ENCODE assay signal across 8 cellular contexts in genomic region chr2:111491618-111492017, GRCh38.
DNase-seq lines count a peak whose midpoint lies in the region; ATAC-seq, FAIRE-seq and TF ChIP-seq lines count a peak whose summit lies in the region.
"Not testable (repeated sequence)": the region's sequence is repeated elsewhere in the genome, so short reads cannot be mapped to it uniquely, and the experiment has no call there.

No MANE protein-coding gene starts in this region.

- not testable (repeated sequence) for TF ChIP-seq POLR2A in HepG2 (IDR thresholded peaks at IDR 0.05; ENCODE audit: insufficient read depth in 1 of 2, low read depth in 2 of 2, low read length in 2 of 2)

- 66% methylated on average over 3 of the region's 4 CpGs for WGBS in SK-N-SH (ENCODE audit: low lambda C conversion rate)
- 95% methylated on average over 4 of the region's 4 CpGs for WGBS in HepG2 (ENCODE audit: low lambda C conversion rate)

- not testable (repeated sequence) for H3K9me2 ChIP-seq in SK-N-SH

- not testable (repeated sequence) for TF ChIP-seq RAD21 in SK-N-SH (IDR thresholded peaks at IDR 0.05; ENCODE audit: low read length); HepG2 (CRISPR knock-in tag; IDR thresholded peaks at IDR 0.05)

- not testable (repeated sequence) for TF ChIP-seq EP300 in SK-N-SH (IDR thresholded peaks at IDR 0.05; ENCODE audit: borderline replicate concordance in 1 of 2, low read depth in 1 of 2, low read length in 1 of 2); HepG2 (IDR thresholded peaks at IDR 0.05; ENCODE audit: low read depth in 2 of 2, low read length in 2 of 2); HepG2 (CRISPR knock-in tag; IDR thresholded peaks at IDR 0.05; ENCODE audit: borderline replicate concordance)

- not testable (repeated sequence) for H3K36me3 Mint-ChIP-seq in CD14-positive monocyte; activated CD8-positive, alpha-beta T cell treated with anti-CD3 and anti-CD28 coated beads for 36 hours (ENCODE audit: low read depth); effector memory CD8-positive, alpha-beta T cell (ENCODE audit: insufficient read depth)
- peaks cover 10% of the 10 kb centered on the region; the same call in 1 of the 2 replicates for H3K36me3 Mint-ChIP-seq in HFFc6 (ENCODE audit: low read depth)
- H3K36me3 Mint-ChIP-seq in activated naive CD4-positive, alpha-beta T cell treated with anti-CD3 and anti-CD28 coated beads, Interleukin-2, amount 10 ng/mL, durations not matched to agents 7 days and 5 days: peaks cover 12% of the 10 kb centered on the region

- H3K4me2 ChIP-seq in SK-N-SH (peak overlapping the region; percentile 68), skeletal muscle satellite cell (ENCODE audit: low read length) (peak overlapping the region; percentile 37)
- H3K4me2 ChIP-seq in HepG2 (ENCODE audit: low read depth, low read length): not testable (repeated sequence)

- H3K27me3 Mint-ChIP-seq in CD14-positive monocyte (ENCODE audit: low read depth in 3 of 3); HFFc6 (ENCODE audit: insufficient read depth); activated CD8-positive, alpha-beta T cell treated with anti-CD3 and anti-CD28 coated beads for 36 hours; activated naive CD4-positive, alpha-beta T cell treated with anti-CD3 and anti-CD28 coated beads, Interleukin-2, amount 10 ng/mL, durations not matched to agents 7 days and 5 days; effector memory CD8-positive, alpha-beta T cell: not testable (repeated sequence)

- intact Hi-C loops in CD14-positive monocyte (cut with micrococcal nuclease); activated CD8-positive, alpha-beta T cell treated with anti-CD3 and anti-CD28 coated beads for 36 hours (cut with micrococcal nuclease); HepG2 (cut with micrococcal nuclease; ENCODE audit: unreplicated experiment): not testable (repeated sequence)

- H3K4me1 ChIP-seq in SK-N-SH (ENCODE audit: control insufficient read depth in 1 of 2, insufficient read depth in 2 of 2, low read depth in 1 of 2, low read length in 1 of 2) (peaks cover under 1 to 12% of the 10 kb centered on the region in 2 experiments; a peak in 3 of 4 replicates), HepG2 (ENCODE audit: insufficient read depth, low read length) (peaks cover 22% of the 10 kb centered on the region), skeletal muscle satellite cell (ENCODE audit: control insufficient read depth, insufficient read depth, low read length) (peaks cover 19% of the 10 kb centered on the region)

- not testable (repeated sequence) for FAIRE-seq in HepG2 (lab: Jason Lieb, UNC)

- H3K4me3 Mint-ChIP-seq in CD14-positive monocyte: peak overlapping the region in 1 of 2 donors; percentile 66
- H3K4me3 Mint-ChIP-seq in HFFc6: peak overlapping the region; percentile 74
- peak overlapping the region; percentile 54 for H3K4me3 Mint-ChIP-seq in activated CD8-positive, alpha-beta T cell treated with anti-CD3 and anti-CD28 coated beads for 36 hours
- H3K4me3 Mint-ChIP-seq in activated naive CD4-positive, alpha-beta T cell treated with anti-CD3 and anti-CD28 coated beads, Interleukin-2, amount 10 ng/mL, durations not matched to agents 7 days and 5 days: peak overlapping the region; percentile 54
- peak overlapping the region; percentile 48 to 68 for H3K4me3 Mint-ChIP-seq in effector memory CD8-positive, alpha-beta T cell

- not testable (repeated sequence) for ATAC-seq in activated CD8-positive, alpha-beta T cell treated with anti-CD3 and anti-CD28 coated beads for 36 hours; effector memory CD8-positive, alpha-beta T cell (replicated peaks); HepG2

- H3K27ac Mint-ChIP-seq in CD14-positive monocyte: peak overlapping the region in 6 of 7 donors; percentile 63 to 84 (median 82)
- peak overlapping the region; percentile 69 for H3K27ac Mint-ChIP-seq in HFFc6
- not testable (repeated sequence) for H3K27ac Mint-ChIP-seq in activated CD8-positive, alpha-beta T cell treated with anti-CD3 and anti-CD28 coated beads for 36 hours
- peak overlapping the region; percentile 55 for H3K27ac Mint-ChIP-seq in activated naive CD4-positive, alpha-beta T cell treated with anti-CD3 and anti-CD28 coated beads, Interleukin-2, amount 10 ng/mL, durations not matched to agents 7 days and 5 days
- H3K27ac Mint-ChIP-seq in effector memory CD8-positive, alpha-beta T cell: peak overlapping the region in 1 of 2 donors; percentile 90

- not testable (repeated sequence) for TF ChIP-seq CTCF in CD14-positive monocyte (IDR thresholded peaks at IDR 0.05); HFFc6 (IDR thresholded peaks at IDR 0.05); SK-N-SH (IDR thresholded peaks at IDR 0.05); activated CD8-positive, alpha-beta T cell treated with anti-CD3 and anti-CD28 coated beads for 36 hours (IDR thresholded peaks at IDR 0.05); HepG2 (CRISPR knock-in tag; IDR thresholded peaks at IDR 0.05)

- H3K4me3 ChIP-seq in SK-N-SH (ENCODE audit: low read depth in 2 of 2, low read length in 1 of 2): peak overlapping the region in 1 of 2 experiments; percentile 6; a peak in 1 of 4 replicates
- H3K4me3 ChIP-seq in HepG2 (replicated peaks in 1 of 3; ENCODE audit: insufficient read depth in 1 of 3, low read depth in 2 of 3, low read length in 3 of 3); skeletal muscle satellite cell (ENCODE audit: low read length): not testable (repeated sequence)

- DNase-seq in CD14-positive monocyte (ENCODE audit: low spot score); HFFc6; SK-N-SH; activated CD8-positive, alpha-beta T cell treated with anti-CD3 and anti-CD28 coated beads for 36 hours; activated naive CD4-positive, alpha-beta T cell treated with anti-CD3 and anti-CD28 coated beads, Interleukin-2, amount 10 ng/mL, durations not matched to agents 7 days and 5 days; effector memory CD8-positive, alpha-beta T cell; HepG2 (ENCODE audit: low spot score): not testable (repeated sequence)

- not testable (repeated sequence) for H3K27me3 ChIP-seq in SK-N-SH (ENCODE audit: insufficient read depth); HepG2 (ENCODE audit: control insufficient read depth in 1 of 2, insufficient read depth in 2 of 2, low read length in 2 of 2); skeletal muscle satellite cell (ENCODE audit: control insufficient read depth, insufficient read depth, low read length)

- not testable (repeated sequence) for H3F3A ChIP-seq in SK-N-SH (replicated peaks; ENCODE audit: insufficient read depth)

- H3K4me1 Mint-ChIP-seq in CD14-positive monocyte (peaks cover 20% of the 10 kb centered on the region), HFFc6 (ENCODE audit: low read depth) (peaks cover 25% of the 10 kb centered on the region)
- H3K4me1 Mint-ChIP-seq in activated CD8-positive, alpha-beta T cell treated with anti-CD3 and anti-CD28 coated beads for 36 hours (ENCODE audit: low read depth): peaks cover 14% of the 10 kb centered on the region
- H3K4me1 Mint-ChIP-seq in activated naive CD4-positive, alpha-beta T cell treated with anti-CD3 and anti-CD28 coated beads, Interleukin-2, amount 10 ng/mL, durations not matched to agents 7 days and 5 days: peaks cover 25% of the 10 kb centered on the region
- peaks cover 6 to 12% of the 10 kb centered on the region in 2 donors for H3K4me1 Mint-ChIP-seq in effector memory CD8-positive, alpha-beta T cell (ENCODE audit: low read depth in 2 of 2)

- peaks cover 20% of the 10 kb centered on the region for H3K79me2 ChIP-seq in SK-N-SH (ENCODE audit: insufficient read depth)
- H3K79me2 ChIP-seq in HepG2 (ENCODE audit: insufficient read depth, low read length): peaks cover 42% of the 10 kb centered on the region

- CTCF ChIA-PET in SK-N-SH (lab: Yijun Ruan, JAX); activated CD8-positive, alpha-beta T cell treated with anti-CD3 and anti-CD28 coated beads for 36 hours (lab: Charles Lee); activated naive CD4-positive, alpha-beta T cell treated with anti-CD3 and anti-CD28 coated beads, Interleukin-2, amount 10 ng/mL, durations not matched to agents 7 days and 5 days (lab: Charles Lee); HepG2 (lab: Yijun Ruan, JAX; ENCODE audit: low intra/inter-chr PET ratio, low total read pairs): not testable (repeated sequence)

- H3K36me3 ChIP-seq in SK-N-SH (replicated peaks in 1 of 2; ENCODE audit: control insufficient read depth in 1 of 2, insufficient read depth in 2 of 2, low read length in 1 of 2); HepG2 (replicated peaks in 1 of 2; ENCODE audit: control insufficient read depth in 1 of 2, insufficient read depth in 2 of 2, low read length in 2 of 2); skeletal muscle satellite cell (ENCODE audit: insufficient read depth, low read length): not testable (repeated sequence)

- H2AFZ ChIP-seq in SK-N-SH (ENCODE audit: low read depth); HepG2 (ENCODE audit: low read length): not testable (repeated sequence)

- peaks cover 22% of the 10 kb centered on the region for H4K20me1 ChIP-seq in SK-N-SH (ENCODE audit: insufficient read depth)
- H4K20me1 ChIP-seq in HepG2 (ENCODE audit: insufficient read depth, low read length): not testable (repeated sequence)

- POLR2A ChIA-PET in SK-N-SH (lab: Yijun Ruan, JAX); activated CD8-positive, alpha-beta T cell treated with anti-CD3 and anti-CD28 coated beads for 36 hours (lab: Charles Lee); HepG2 (lab: Yijun Ruan, JAX): not testable (repeated sequence)

- H3K9me3 ChIP-seq in SK-N-SH; HepG2 (ENCODE audit: low read length); skeletal muscle satellite cell (replicated peaks; ENCODE audit: low read length): not testable (repeated sequence)

- H3K9me3 Mint-ChIP-seq in CD14-positive monocyte; HFFc6; activated CD8-positive, alpha-beta T cell treated with anti-CD3 and anti-CD28 coated beads for 36 hours; activated naive CD4-positive, alpha-beta T cell treated with anti-CD3 and anti-CD28 coated beads, Interleukin-2, amount 10 ng/mL, durations not matched to agents 7 days and 5 days; effector memory CD8-positive, alpha-beta T cell: not testable (repeated sequence)

- in situ Hi-C loops in HepG2 (cut with HindIII; ENCODE audit: extremely low pct_ligation_motif_present, low pct_unique_long_range_greater_than_20kb): loop anchor here (25.0 kb wide), 1 partner anchor 171 kb away; no protein-coding TSS in a partner anchor

- not testable (repeated sequence) for H3K9ac ChIP-seq in SK-N-SH; HepG2 (ENCODE audit: insufficient read depth, low read depth, low read length); skeletal muscle satellite cell (ENCODE audit: low read depth, low read length)

- not testable (repeated sequence) for BruUV-seq in HepG2 (replicated peaks; lab: Mats Ljungman, UMichigan)

- peak overlapping the region in 1 of 2 experiments; percentile 61; a peak in 2 of 4 replicates for H3K27ac ChIP-seq in SK-N-SH (ENCODE audit: low read depth in 2 of 2, low read length in 1 of 2)
- not testable (repeated sequence) for H3K27ac ChIP-seq in HepG2 (ENCODE audit: extremely low read length, insufficient read depth, low read length)
